15 cellular contexts compared by ENCODE assay signal in genomic region chr5:157710887-157711286, GRCh38. TPM values are rescaled to one million over a fixed set of nuclear protein-coding genes. Genes with fewer than 3 reads are reported as not detected.
DNase-seq lines count a peak whose midpoint lies in the region; ATAC-seq, FAIRE-seq and TF ChIP-seq lines count a peak whose summit lies in the region.
"Had no signal": no experiment of that assay in that cellular context is flagged by ENCODE, and none has a peak within 500 bp of the region (broad histone marks: within the 10 kb centered on the region; RNA-seq: fewer than 3 reads in every experiment).

No MANE protein-coding gene starts in this region.

- no peak for TF ChIP-seq CTCF in esophagus muscularis mucosa (IDR thresholded peaks at IDR 0.05)

- no peaks in the 10 kb centered on the region for H3K9me3 ChIP-seq in esophagus muscularis mucosa
- H3K9me3 ChIP-seq: gastrocnemius medialis had no signal

- no peak overlapping the region for H3K4me3 ChIP-seq in esophagus muscularis mucosa
- H3K4me3 ChIP-seq: gastrocnemius medialis had no signal

- H3K27ac ChIP-seq in esophagus muscularis mucosa (replicated peaks in 1 of 4) = no peak overlapping the region
- H3K27ac ChIP-seq: gastrocnemius medialis had no signal

- no peaks in the 10 kb centered on the region for H3K27me3 ChIP-seq in esophagus muscularis mucosa
- H3K27me3 ChIP-seq: gastrocnemius medialis had no signal

- no peak for TF ChIP-seq POLR2A in esophagus muscularis mucosa (IDR thresholded peaks at IDR 0.05; ENCODE audit: low read depth)

- no peak for TF ChIP-seq EP300 in esophagus muscularis mucosa (IDR thresholded peaks at IDR 0.05)

- no peak for FAIRE-seq in GM19239 (lab: Jason Lieb, UNC)

- peak; percentile 78 for ATAC-seq in HG02610 (IDR thresholded peaks at IDR 0.05; ENCODE audit: unreplicated experiment)
- ATAC-seq: gastrocnemius medialis, left colon had no signal

- peaks cover 0 to 14% (median 0%) of the 10 kb centered on the region in 4 donors for H3K4me1 ChIP-seq in esophagus muscularis mucosa
- H3K4me1 ChIP-seq: gastrocnemius medialis had no signal

- intact Hi-C loops in esophagus muscularis mucosa (cut with DNase I) = loop anchor here (10.0 kb wide), 1 partner anchor 136 kb away; the partner anchor contains the start of gene ADAM19

- H3K36me3 ChIP-seq in esophagus muscularis mucosa = no peaks in the 10 kb centered on the region
- H3K36me3 ChIP-seq: gastrocnemius medialis had no signal

- DNase-seq in AG08395 (ENCODE audit: low spot score) (peak; percentile 69), amniotic epithelial cell (ENCODE audit: low read depth) (peak; percentile 83), foreskin melanocyte (peak; percentile 20), T-helper 9 cell (no peak), esophagus muscularis mucosa (ENCODE audit: extremely low spot score) (no peak), GM19239 (ENCODE audit: insufficient read length, low spot score) (no peak)
- DNase-seq in stimulated activated naive CD4-positive, alpha-beta T cell treated with Interleukin-2 at 50 U/mL for 16 hours (lab: John Stamatoyannopoulos, UW) = no peak
- DNase-seq: activated CD4-positive, alpha-beta T cell treated with anti-CD3 and anti-CD28 coated beads for 4 hours; CD4-positive, CD25-positive, alpha-beta regulatory T cell; gastrocnemius medialis; left colon; NCI-H1417; SW 1271 had no signal

- 35% methylated on average over 2 of the region's 2 CpGs for WGBS in esophagus muscularis mucosa

RNA-seq across cellular contexts. Expression of gene THG1L, which starts 20.3 kb away (rescaled TPM):
- total RNA-seq in esophagus muscularis mucosa = 10 to 100 TPM; 14.1 to 22.7 (median 20.7) TPM

RNA-seq across cellular contexts. Expression of gene LSM11, which starts 32.6 kb away (rescaled TPM):
- 10 to 100 TPM; 22.4 to 53.7 (median 33.7) TPM for total RNA-seq in esophagus muscularis mucosa

RNA-seq across cellular contexts. Expression of gene C5orf52, which starts 39.6 kb away (rescaled TPM):
- not detected for total RNA-seq in esophagus muscularis mucosa
- total RNA-seq: activated T-helper 2 cell treated with anti-CD3 and anti-CD28 coated beads, Interferon-gamma antibody, Interleukin-2, Interleukin-4, amounts not matched to agents 10 μg/mL and 5 μg/mL and 100 μg/mL, durations not matched to agents 14 hours and 24 hours and 36 hours; CD4-positive, CD25-positive, alpha-beta regulatory T cell; gastrocnemius medialis had no signal

RNA-seq across cellular contexts. Expression of gene SOX30, which starts 58.6 kb away (rescaled TPM):
- total RNA-seq in esophagus muscularis mucosa = under 1 TPM in 2 of 4 donors, not detected in 2; 0.17 to 0.34 TPM
- total RNA-seq: CD4-positive, CD25-positive, alpha-beta regulatory T cell; gastrocnemius medialis had no signal

Comparison
In these comparisons a context has a peak if more than half of its experiments do, and no peak if none do; other contexts are left out.
1. DNase-seq: peak in AG08395 (single experiment), amniotic epithelial cell (single experiment) and foreskin melanocyte (single experiment); none in stimulated activated naive CD4-positive, alpha-beta T cell treated with Interleukin-2 at 50 U/mL for 16 hours (single experiment), T-helper 9 cell (single experiment), esophagus muscularis mucosa (single experiment) and GM19239 (single experiment).